In genomic region chr10:69729326-69730048, GRCh38 we compare ENCODE assay signal across 29 cellular contexts.
DNase-seq lines count a peak whose midpoint lies in the region; ATAC-seq, FAIRE-seq and TF ChIP-seq lines count a peak whose summit lies in the region.
"Had no signal": no experiment of that assay in that cellular context is flagged by ENCODE, and none has a peak within 500 bp of the region (broad histone marks: within the 10 kb centered on the region; RNA-seq: fewer than 3 reads in every experiment).

No MANE protein-coding gene starts in this region.

- no peak overlapping the region for H3K56ac ChIP-seq in IMR-90 (ENCODE audit: extremely low read depth, insufficient read depth, low read length)

- dilution Hi-C loops in IMR-90 (cut with HindIII; ENCODE audit: low sequenced_read_pairs, unreplicated experiment): no loop called here

- peak overlapping the region; percentile 34; the same call in 1 of the 2 replicates for H3K18ac ChIP-seq in IMR-90 (ENCODE audit: low read depth, low read length)

- intact Hi-C loops in IMR-90 (cut with micrococcal nuclease): loop anchor here (5.0 kb wide), 1 partner anchor 183 kb away; no protein-coding TSS in a partner anchor
- intact Hi-C loops in right cardiac atrium (cut with DNase I): loop anchor here in 1 of 4 donors (5.0 to 10.0 kb wide), 2 partner anchors 73 to 175 kb away; partner anchors contain the start of gene COL13A1
- intact Hi-C loops in sciatic nerve (cut with DNase I): no loop called here

- no peaks in the 10 kb centered on the region for H3K27me3 Mint-ChIP-seq in chondrocyte (ENCODE audit: low read depth)

- H3K4me2 ChIP-seq in IMR-90 (ENCODE audit: low read depth, low read length): no peak overlapping the region

- peak overlapping the region; percentile 70; the same call in 1 of the 2 replicates for H4K91ac ChIP-seq in IMR-90 (ENCODE audit: insufficient read depth, low read depth, low read length)

- H3K4me3 ChIP-seq in IMR-90 (ENCODE audit: insufficient read depth, low read depth, low read length): no peak overlapping the region
- no peak overlapping the region for H3K4me3 ChIP-seq in right cardiac atrium (ENCODE audit: low read length)
- H3K4me3 ChIP-seq: GM23248, prostate gland, SK-N-MC, suprapubic skin, uterus had no signal

- peak overlapping the region; percentile 71; the same call in 1 of the 3 replicates for H2BK15ac ChIP-seq in IMR-90 (ENCODE audit: low read depth, low read length)

- H2AK9ac ChIP-seq in IMR-90 (replicated peaks; ENCODE audit: low read depth, low read length, poor library complexity): peak overlapping the region; percentile 33

- peaks cover 47% of the 10 kb centered on the region for H3K4me1 ChIP-seq in IMR-90 (ENCODE audit: control insufficient read depth, insufficient read depth, low read length)
- H3K4me1 ChIP-seq in right cardiac atrium (ENCODE audit: control insufficient read depth, insufficient read depth, low read length): peaks cover 12% of the 10 kb centered on the region
- H3K4me1 ChIP-seq: uterus had no signal

- TF ChIP-seq CTCF in IMR-90 (conservative IDR thresholded peaks at IDR 0.05; ENCODE audit: low read depth, low read length) (no peak), chondrocyte (IDR thresholded peaks at IDR 0.05) (no peak)

- H3K36me3 Mint-ChIP-seq in chondrocyte (ENCODE audit: low read depth): no peaks in the 10 kb centered on the region
- H3K36me3 Mint-ChIP-seq: activated naive CD4-positive, alpha-beta T cell treated with anti-CD3 and anti-CD28 coated beads, Interleukin-2, amount 50 U/mL, for 72 hours; memory B cell; WTC11 had no signal

- ATAC-seq in IMR-90 (ENCODE audit: low read depth): no peak
- peak in 1 of 2 donors; percentile 24 for ATAC-seq in right cardiac atrium
- ATAC-seq in sciatic nerve: no peak
- ATAC-seq in HG03097 (IDR thresholded peaks at IDR 0.05; ENCODE audit: low FRiP score, unreplicated experiment): no peak
- ATAC-seq: activated naive CD4-positive, alpha-beta T cell treated with anti-CD3 and anti-CD28 coated beads, Interleukin-2, amount 50 U/mL, for 72 hours had no signal

- no peak overlapping the region for H2AFZ ChIP-seq in IMR-90 (replicated peaks; ENCODE audit: low read length, poor library complexity)
- H2AFZ ChIP-seq: GM23248 had no signal

- peak overlapping the region; percentile 86 for H3K4ac ChIP-seq in IMR-90 (ENCODE audit: low read depth, low read length)

- H3K9ac ChIP-seq in IMR-90 (ENCODE audit: low read depth, low read length): no peak overlapping the region
- H3K9ac ChIP-seq: GM23248 had no signal

- H4K8ac ChIP-seq in IMR-90 (ENCODE audit: low read depth in 2 of 2, low read length in 2 of 2): peak overlapping the region in 1 of 2 experiments; percentile 69; a peak in 1 of 4 replicates

- peak overlapping the region; percentile 87; the same call in 1 of the 2 replicates for H2AK5ac ChIP-seq in IMR-90 (ENCODE audit: low read depth, low read length)

- in situ Hi-C loops in IMR-90 (cut with MboI; ENCODE audit: low sequenced_read_pairs): no loop called here

- 72% methylated on average over 3 of the region's 12 CpGs; no CpG with 5 or more reads in 1 of the 2 experiments for WGBS in IMR-90 (ENCODE audit: extremely low coverage in 2 of 2, insufficient read length in 1 of 2), 2 experiments
- 52% methylated on average over 12 of the region's 12 CpGs for WGBS in right cardiac atrium

- H3K9me3 ChIP-seq in IMR-90 (ENCODE audit: control insufficient read depth, insufficient read depth, low read length) (no peaks in the 10 kb centered on the region), right cardiac atrium (ENCODE audit: control insufficient read depth, low read length) (no peaks in the 10 kb centered on the region)
- H3K9me3 ChIP-seq: neutrophil, prostate gland, suprapubic skin, uterus had no signal

- H4K20me1 ChIP-seq in IMR-90 (ENCODE audit: insufficient read depth, low read length): peaks cover 4% of the 10 kb centered on the region; the same call in 1 of the 2 replicates

- TF ChIP-seq POLR2A in IMR-90 (IDR thresholded peaks at IDR 0.05; ENCODE audit: low read depth, low read length): no peak

- POLR2A ChIA-PET in IMR-90 (lab: Charles Lee; ENCODE audit: unreplicated experiment): no interaction called here

- H3K4me3 Mint-ChIP-seq in chondrocyte (ENCODE audit: unreplicated experiment): no peak overlapping the region
- H3K4me3 Mint-ChIP-seq: activated CD4-positive, alpha-beta T cell treated with anti-CD3 and anti-CD28 coated beads, Interleukin-2, amount 10 ng/mL, durations not matched to agents 24 days and 14 days; CD4-positive, alpha-beta T cell; endodermal cell; memory B cell; WTC11 had no signal

- H2BK20ac ChIP-seq in IMR-90 (ENCODE audit: low read depth, low read length): peak overlapping the region; percentile 84; the same call in 1 of the 2 replicates

- peak overlapping the region; percentile 77; the same call in 1 of the 2 replicates for H2BK120ac ChIP-seq in IMR-90 (ENCODE audit: low read depth, low read length)

- no peak for TF ChIP-seq RAD21 in IMR-90 (IDR thresholded peaks at IDR 0.05; ENCODE audit: low read length)

- no peak overlapping the region for H2BK5ac ChIP-seq in IMR-90 (ENCODE audit: low read depth, low read length, poor library complexity, severe bottlenecking)

- no peaks in the 10 kb centered on the region for H3K36me3 ChIP-seq in IMR-90 (ENCODE audit: control insufficient read depth, insufficient read depth, low read length)
- H3K36me3 ChIP-seq: neutrophil, prostate gland, suprapubic skin, uterus had no signal

- H4K5ac ChIP-seq in IMR-90 (ENCODE audit: low read depth, low read length): peak overlapping the region; percentile 35; the same call in 1 of the 2 replicates

- H3K27ac ChIP-seq in IMR-90 (ENCODE audit: insufficient read depth, low read length): peak overlapping the region; percentile 54; the same call in 1 of the 2 replicates
- H3K27ac ChIP-seq in right cardiac atrium (ENCODE audit: low read length): peak overlapping the region; percentile 69
- H3K27ac ChIP-seq: GM23248, neutrophil, prostate gland, SK-N-MC, uterus had no signal

- no TSS peak for BruUV-seq in IMR-90 (replicated peaks; lab: Mats Ljungman, UMichigan)

- no peaks in the 10 kb centered on the region; the same call in 1 of the 2 replicates for H3K27me3 ChIP-seq in IMR-90 (ENCODE audit: control insufficient read depth, insufficient read depth, low read length)
- no peaks in the 10 kb centered on the region for H3K27me3 ChIP-seq in right cardiac atrium (ENCODE audit: control insufficient read depth, insufficient read depth)
- H3K27me3 ChIP-seq: neutrophil, uterus had no signal

- H3K27ac Mint-ChIP-seq in chondrocyte (ENCODE audit: unreplicated experiment): peak overlapping the region; percentile 98
- H3K27ac Mint-ChIP-seq: activated CD4-positive, alpha-beta T cell treated with anti-CD3 and anti-CD28 coated beads, Interleukin-2, amount 10 ng/mL, durations not matched to agents 24 days and 14 days; activated T-helper 2 cell treated with anti-CD3 and anti-CD28 coated beads, Interferon-gamma antibody, Interleukin-2, Interleukin-4, amounts not matched to agents 10 μg/mL and 5 μg/mL and 100 μg/mL, durations not matched to agents 14 hours and 24 hours and 36 hours; CD4-positive, alpha-beta T cell; endodermal cell; memory B cell; WTC11 had no signal

- H3K14ac ChIP-seq in IMR-90 (replicated peaks; ENCODE audit: low read depth, low read length): peak overlapping the region; percentile 60; the same call in 1 of the 2 replicates

- CTCF ChIA-PET in IMR-90 (lab: Yijun Ruan, JAX): interaction anchor here (1.6 kb wide), 1 partner anchor 72 kb away, joined by 4 read pairs; the partner anchor contains the start of gene COL13A1

- H3K9me3 Mint-ChIP-seq in chondrocyte (ENCODE audit: low read depth): no peaks in the 10 kb centered on the region
- H3K9me3 Mint-ChIP-seq: activated CD4-positive, alpha-beta T cell treated with anti-CD3 and anti-CD28 coated beads, Interleukin-2, amount 10 ng/mL, durations not matched to agents 24 days and 14 days; activated naive CD4-positive, alpha-beta T cell treated with anti-CD3 and anti-CD28 coated beads, Interleukin-2, amount 50 U/mL, for 72 hours; activated T-helper 2 cell treated with anti-CD3 and anti-CD28 coated beads, Interferon-gamma antibody, Interleukin-2, Interleukin-4, amounts not matched to agents 10 μg/mL and 5 μg/mL and 100 μg/mL, durations not matched to agents 14 hours and 24 hours and 36 hours; CD4-positive, alpha-beta T cell; endodermal cell; memory B cell had no signal

- peaks cover 30% of the 10 kb centered on the region for H3K9me1 ChIP-seq in IMR-90 (ENCODE audit: insufficient read depth, low read length)

- no peaks in the 10 kb centered on the region; a peak in 1 of 4 replicates for H3K79me1 ChIP-seq in IMR-90 (ENCODE audit: low read depth in 1 of 2, low read length in 2 of 2)

- H3K23ac ChIP-seq in IMR-90 (ENCODE audit: low read depth, low read length): peak overlapping the region; percentile 48; the same call in 1 of the 2 replicates

- DNase-seq in IMR-90: no peak
- DNase-seq in chondrocyte (ENCODE audit: low spot score): peak; percentile 78
- no peak for DNase-seq in right cardiac atrium
- DNase-seq in sciatic nerve (ENCODE audit: low spot score): peak; percentile 26
- DNase-seq in GM19239 (ENCODE audit: insufficient read length, low spot score): no peak
- no peak for DNase-seq in NCI-H2196 (lab: John Stamatoyannopoulos, UW; ENCODE audit: unreplicated experiment)
- DNase-seq in stimulated activated CD4-positive, alpha-beta T cell treated with anti-CD3 and anti-CD28 coated beads, Interleukin-15, amount 100 ng/mL, for 24 hours: no peak
- DNase-seq: activated CD4-positive, alpha-beta T cell treated with anti-CD3 and anti-CD28 coated beads, Interleukin-2, amount 10 ng/mL, durations not matched to agents 24 days and 14 days; activated CD8-positive, alpha-beta memory T cell treated with anti-CD3 and anti-CD28 coated beads for 24 hours; activated T-cell treated with anti-CD3 and anti-CD28 coated beads for 4 hours; CD4-positive, alpha-beta T cell; DND-41; NCI-H1092; NCI-H1694 treated with DMSO at 0.1 percent for 48 hours; stimulated activated naive CD4-positive, alpha-beta T cell treated with Interleukin-2 at 50 U/mL for 16 hours; T-helper 1 cell; uterus had no signal

- H3K4me1 Mint-ChIP-seq in chondrocyte (ENCODE audit: low read depth): peaks cover 66% of the 10 kb centered on the region
- H3K4me1 Mint-ChIP-seq: memory B cell had no signal

- no peak for FAIRE-seq in GM19239 (lab: Jason Lieb, UNC)
- FAIRE-seq: D721Med had no signal

TF ChIP-seq in IMR-90, 13 proteins besides CTCF, POLR2A, EP300 and RAD21 (continues in another document):
- TF ChIP-seq USF2 (IDR thresholded peaks at IDR 0.05; ENCODE audit: low read depth, low read length): no peak
- no peak for TF ChIP-seq CHD1 (IDR thresholded peaks at IDR 0.05; ENCODE audit: low read depth, low read length)
- no peak for TF ChIP-seq NFE2L2 (IDR thresholded peaks at IDR 0.05; ENCODE audit: low read depth, low read length)
- no peak for TF ChIP-seq MAZ (IDR thresholded peaks at IDR 0.05; ENCODE audit: borderline replicate concordance, low read depth, low read length)

Comparison
In these comparisons a context has a peak if more than half of its experiments do, and no peak if none do; other contexts are left out.
1. DNase-seq: peak in chondrocyte (single experiment) and sciatic nerve (single experiment); none in IMR-90 (single experiment), right cardiac atrium (0 of 3), GM19239 (single experiment), NCI-H2196 (single experiment) and stimulated activated CD4-positive, alpha-beta T cell treated with anti-CD3 and anti-CD28 coated beads, Interleukin-15, amount 100 ng/mL, for 24 hours (single experiment).